In the genomic region with DNA sequence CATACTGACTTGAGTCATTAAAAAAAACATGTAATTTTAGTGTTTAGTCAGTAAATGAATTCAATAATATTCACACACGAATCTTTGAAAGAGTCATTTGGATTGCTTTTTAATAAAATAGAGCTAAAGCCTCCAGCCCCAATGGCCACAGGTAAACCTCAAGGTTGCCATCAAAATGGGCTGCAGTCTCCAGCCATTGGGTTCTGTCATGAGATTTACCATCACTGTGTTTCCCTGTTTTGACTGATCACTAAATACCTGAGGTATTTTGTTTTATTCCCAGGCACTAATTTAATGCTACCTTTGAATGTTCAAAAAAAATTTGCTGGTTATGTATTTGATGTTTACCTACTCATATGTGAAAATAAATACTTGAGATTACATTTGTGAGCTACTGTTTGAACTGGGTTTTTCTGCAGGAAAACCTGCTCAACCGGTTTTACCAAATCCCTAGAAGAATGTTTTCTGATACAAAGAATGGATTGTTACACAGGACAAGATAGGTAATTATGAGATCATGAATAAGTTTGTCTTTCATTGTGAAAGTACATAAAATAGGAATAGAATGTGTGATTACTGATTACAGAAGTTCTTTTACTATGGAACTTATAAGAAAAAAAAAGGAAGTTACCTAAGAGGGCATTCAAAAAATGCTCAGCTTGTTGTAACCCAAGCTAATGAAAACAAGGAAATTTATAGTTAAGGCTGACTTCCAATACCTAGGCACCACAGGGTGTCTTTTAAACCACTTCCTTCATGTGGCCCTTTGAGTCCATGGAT, we compare ENCODE assay signal across 14 cellular contexts.
A peak's percentile ranks its signal among the peaks of the same experiment; 100 is the strongest.
DNase-seq lines count a peak whose midpoint lies in the region; ATAC-seq and TF ChIP-seq lines count a peak whose summit lies in the region.
"Had no signal": no experiment of that assay in that cellular context is flagged by ENCODE, and none has a peak within 500 bp of the region (broad histone marks: within the 10 kb centered on the region; RNA-seq: fewer than 3 reads in every experiment).

No MANE protein-coding gene starts in this region.

- POLR2A ChIA-PET in Caco-2 (lab: Charles Lee) = interaction anchor here (1.1 kb wide), 1 partner anchor 13 kb away, joined by 4 read pairs; no protein-coding TSS in a partner anchor

- H3K9me3 Mint-ChIP-seq in Caco-2 (ENCODE audit: unreplicated experiment) = peaks cover 24% of the 10 kb centered on the region

- peak overlapping the region; percentile 96 for H3K27ac ChIP-seq in RWPE2 (ENCODE audit: poor library complexity, severe bottlenecking)
- H3K27ac ChIP-seq: heart left ventricle, sigmoid colon had no signal

- peaks cover 63% of the 10 kb centered on the region for H3K4me1 ChIP-seq in Caco-2
- peaks cover 41% of the 10 kb centered on the region for H3K4me1 ChIP-seq in RWPE2 (ENCODE audit: insufficient read depth, poor library complexity, severe bottlenecking)
- H3K4me1 ChIP-seq: heart left ventricle, sigmoid colon had no signal

- ATAC-seq in RWPE2 (ENCODE audit: low read depth) = peak; percentile 78
- ATAC-seq in left colon = peak; percentile 47
- ATAC-seq: heart left ventricle had no signal

- H3K4me3 ChIP-seq in Caco-2 (ENCODE audit: low read depth, low read length) (no peak overlapping the region), RWPE2 (ENCODE audit: severe bottlenecking) (no peak overlapping the region)
- H3K4me3 ChIP-seq: heart left ventricle, sigmoid colon, thyroid gland had no signal

- in situ Hi-C loops in GM13977 (cut with MboI; ENCODE audit: low pct_unique_long_range_greater_than_20kb, low sequenced_read_pairs, unreplicated experiment) = no loop called here

- CTCF ChIA-PET in Caco-2 (lab: Charles Lee) = interaction anchor here (1.0 kb wide), 1 partner anchor 44 kb away, joined by 7 read pairs; no protein-coding TSS in a partner anchor

- H3K9me3 ChIP-seq in Caco-2 = 0 out of 2 replicates have a peak, but pooled peaks cover 4% of the 10 kb centered on the region
- no peaks in the 10 kb centered on the region for H3K9me3 ChIP-seq in RWPE2 (ENCODE audit: severe bottlenecking)
- H3K9me3 ChIP-seq: heart left ventricle, sigmoid colon, thyroid gland had no signal

- H3K4me1 Mint-ChIP-seq in Caco-2 (ENCODE audit: low read depth, unreplicated experiment) = peaks cover 56% of the 10 kb centered on the region

- no peaks in the 10 kb centered on the region for H3K27me3 ChIP-seq in Caco-2 (replicated peaks; ENCODE audit: control insufficient read depth, insufficient read depth, low read length)
- no peaks in the 10 kb centered on the region for H3K27me3 ChIP-seq in RWPE2 (ENCODE audit: insufficient read depth, poor library complexity, severe bottlenecking)
- H3K27me3 ChIP-seq: heart left ventricle, sigmoid colon, thyroid gland had no signal

- TF ChIP-seq CTCF in Caco-2 (IDR thresholded peaks at IDR 0.05; ENCODE audit: insufficient read depth in 1 of 2, low read depth in 1 of 2, low read length in 1 of 2, severe bottlenecking in 1 of 2, unreplicated experiment in 1 of 2) (no peak), RWPE2 (IDR thresholded peaks at IDR 0.05; ENCODE audit: poor library complexity, severe bottlenecking) (no peak), GM10266 (IDR thresholded peaks at IDR 0.05; ENCODE audit: control insufficient read depth, insufficient read depth, low read depth, missing control alignments) (no peak), GM13977 (IDR thresholded peaks at IDR 0.05; ENCODE audit: extremely low read depth, insufficient read depth, missing control alignments) (no peak)

- DNase-seq in Caco-2 (peak; percentile 77 to 86), LoVo (ENCODE audit: low spot score) (peak; percentile 70), RWPE2 (ENCODE audit: low spot score) (no peak), left colon (no peak), GM10266 (ENCODE audit: extremely low spot score) (no peak), GM13977 (ENCODE audit: low spot score) (no peak), ureter (ENCODE audit: low spot score) (no peak)
- DNase-seq in activated CD4-positive, alpha-beta T cell treated with anti-CD3 and anti-CD28 coated beads, Interleukin-2, amount 50 U/mL, for 4 hours = no peak
- DNase-seq: activated CD8-positive, alpha-beta memory T cell treated with anti-CD3 and anti-CD28 coated beads for 24 hours; effector CD8-positive, alpha-beta T cell; heart left ventricle; KG1; sigmoid colon had no signal

- peaks cover 30% of the 10 kb centered on the region for H3K36me3 Mint-ChIP-seq in Caco-2 (ENCODE audit: insufficient read depth, unreplicated experiment)

- peak overlapping the region; percentile 50 for H3K4me3 Mint-ChIP-seq in Caco-2 (ENCODE audit: unreplicated experiment)

- intact Hi-C loops in Caco-2 (cut with micrococcal nuclease; ENCODE audit: unreplicated experiment) = loop anchor here (1.0 to 5.0 kb wide), 8 partner anchors 15 to 387 kb away; no protein-coding TSS in a partner anchor
- intact Hi-C loops in left colon (cut with DNase I, micrococcal nuclease) = no loop called here

- no TSS peak for BruUV-seq in Caco-2 (replicated peaks; lab: Mats Ljungman, UMichigan)

- peak overlapping the region; percentile 93 for H3K27ac Mint-ChIP-seq in Caco-2 (ENCODE audit: unreplicated experiment)

- H3K27me3 Mint-ChIP-seq in Caco-2 (ENCODE audit: insufficient read depth, unreplicated experiment) = no peaks in the 10 kb centered on the region

- H3K36me3 ChIP-seq in Caco-2 (ENCODE audit: control insufficient read depth, insufficient read depth, low read length) (no peaks in the 10 kb centered on the region), RWPE2 (ENCODE audit: low read depth) (no peaks in the 10 kb centered on the region)
- H3K36me3 ChIP-seq: heart left ventricle, sigmoid colon, thyroid gland had no signal

Comparison
In these comparisons a context has a peak if more than half of its experiments do, and no peak if none do; other contexts are left out.
1. DNase-seq: peak in Caco-2 (2 of 2) and LoVo (single experiment); none in RWPE2 (single experiment), left colon (0 of 2), activated CD4-positive, alpha-beta T cell treated with anti-CD3 and anti-CD28 coated beads, Interleukin-2, amount 50 U/mL, for 4 hours (0 of 2), GM10266 (single experiment), GM13977 (single experiment) and ureter (single experiment).